8 cellular contexts compared by ENCODE assay signal in genomic region chr11:66316849-66317251, GRCh38. TPM values are rescaled to one million over a fixed set of nuclear protein-coding genes. Genes with fewer than 3 reads are reported as not detected.
A peak's percentile ranks its signal among the peaks of the same experiment; 100 is the strongest.
DNase-seq lines count a peak whose midpoint lies in the region; TF ChIP-seq lines count a peak whose summit lies in the region.

TSS of gene CD248 (minus strand) at chr11:66317044. CDS start at chr11:66317027, 17 bp downstream.

- no peaks in the 10 kb centered on the region for H3K27me3 ChIP-seq in BE2C
- no peaks in the 10 kb centered on the region for H3K27me3 ChIP-seq in Peyer's patch
- H3K27me3 ChIP-seq in fibroblast of lung (ENCODE audit: control insufficient read depth, insufficient read depth, low read length) = no peaks in the 10 kb centered on the region
- H3K27me3 ChIP-seq in neural progenitor cell = peaks cover 9% of the 10 kb centered on the region

- no peaks in the 10 kb centered on the region for H4K20me1 ChIP-seq in fibroblast of lung (ENCODE audit: control insufficient read depth, extremely low read depth, insufficient read depth, low read length)
- no peaks in the 10 kb centered on the region for H4K20me1 ChIP-seq in neural progenitor cell (ENCODE audit: low read depth)

- peaks cover 15% of the 10 kb centered on the region for H3K27me3 Mint-ChIP-seq in neural progenitor cell (ENCODE audit: insufficient read depth, low read depth)

- H3K36me3 ChIP-seq in BE2C = no peaks in the 10 kb centered on the region
- H3K36me3 ChIP-seq in Peyer's patch = no peaks in the 10 kb centered on the region
- H3K36me3 ChIP-seq in fibroblast of lung (ENCODE audit: control insufficient read depth, insufficient read depth, low read length) = peaks cover 7% of the 10 kb centered on the region
- H3K36me3 ChIP-seq in neural progenitor cell = no peaks in the 10 kb centered on the region

- peaks cover 12% of the 10 kb centered on the region for H3K9me3 Mint-ChIP-seq in neural progenitor cell

- H3K4me3 Mint-ChIP-seq in neural progenitor cell = peak within 1 kb of the TSS; percentile 76

- H3K4me1 ChIP-seq in BE2C (peaks cover 38% of the 10 kb centered on the region), Peyer's patch (peaks cover 4 to 49% (median 23%) of the 10 kb centered on the region in 4 donors), fibroblast of lung (ENCODE audit: control insufficient read depth, extremely low read depth, insufficient read depth, low read length) (peaks cover 19% of the 10 kb centered on the region), neural progenitor cell (peaks cover 28% of the 10 kb centered on the region)

- peak within 1 kb of the TSS; percentile 59 for H3K4me3 ChIP-seq in BE2C (ENCODE audit: low read depth, low read length)
- peak within 1 kb of the TSS; percentile 26 to 52 (median 34) for H3K4me3 ChIP-seq in Peyer's patch
- peak within 1 kb of the TSS; percentile 66 to 90 (median 82) for H3K4me3 ChIP-seq in fibroblast of lung (replicated peaks in 1 of 4; ENCODE audit: control extremely low read depth in 1 of 4, insufficient read depth in 1 of 4, low read depth in 3 of 4, low read length in 4 of 4)
- H3K4me3 ChIP-seq in neural progenitor cell = no peak within 1 kb of the TSS

- peaks cover 23% of the 10 kb centered on the region for H3F3A ChIP-seq in neural progenitor cell (ENCODE audit: low read depth)

- H3K27ac Mint-ChIP-seq in neural progenitor cell = peak within 1 kb of the TSS; percentile 97

- H3K9me3 ChIP-seq in BE2C = no peaks in the 10 kb centered on the region
- no peaks in the 10 kb centered on the region for H3K9me3 ChIP-seq in Peyer's patch
- H3K9me3 ChIP-seq in fibroblast of lung (ENCODE audit: control insufficient read depth, insufficient read depth, low read depth, low read length) = no peaks in the 10 kb centered on the region
- no peaks in the 10 kb centered on the region for H3K9me3 ChIP-seq in neural progenitor cell (ENCODE audit: low read depth)

- H3K79me2 ChIP-seq in fibroblast of lung (ENCODE audit: control insufficient read depth, insufficient read depth, low read length) (peaks cover 33% of the 10 kb centered on the region), neural progenitor cell (ENCODE audit: low read depth) (no peaks in the 10 kb centered on the region)

- H2AFZ ChIP-seq in fibroblast of lung (ENCODE audit: low read length) = no peak within 1 kb of the TSS
- peak within 1 kb of the TSS; percentile 45 for H2AFZ ChIP-seq in neural progenitor cell (replicated peaks)

- TF ChIP-seq POLR2A in Peyer's patch (IDR thresholded peaks at IDR 0.05) = no peak

- H3K4me1 Mint-ChIP-seq in neural progenitor cell = peaks cover 43% of the 10 kb centered on the region

- DNase-seq in BE2C = peak; percentile 90
- peak in 1 of 3 donors; percentile 60 for DNase-seq in Peyer's patch
- peak; percentile 66 to 89 for DNase-seq in fibroblast of lung (ENCODE audit: low read depth in 2 of 2)
- DNase-seq in neural progenitor cell (ENCODE audit: low spot score) = peak; percentile 68
- DNase-seq in HK-2 (ENCODE audit: unreplicated experiment) = no peak
- no peak for DNase-seq in kidney glomerular epithelial cell (lab: John Stamatoyannopoulos, UW)
- DNase-seq in kidney tubule cell (ENCODE audit: low spot score) = no peak
- DNase-seq in NCI-H1417 treated with DMSO at 0.1 percent for 48 hours (lab: John Stamatoyannopoulos, UW) = no peak

- peak within 1 kb of the TSS; percentile 99 for H3K4me2 ChIP-seq in fibroblast of lung (ENCODE audit: extremely low read depth, insufficient read depth, low read length)
- peak within 1 kb of the TSS; percentile 45 for H3K4me2 ChIP-seq in neural progenitor cell

- H3K36me3 Mint-ChIP-seq in neural progenitor cell = no peaks in the 10 kb centered on the region

- no peak for TF ChIP-seq CTCF in BE2C (IDR thresholded peaks at IDR 0.05; ENCODE audit: low read depth, low read length)
- no peak for TF ChIP-seq CTCF in Peyer's patch (IDR thresholded peaks at IDR 0.05)
- no peak for TF ChIP-seq CTCF in fibroblast of lung (conservative IDR thresholded peaks at IDR 0.05 in 1 of 2, IDR thresholded peaks at IDR 0.05 in 1 of 2; ENCODE audit: low read depth in 1 of 2, low read length in 2 of 2)
- no peak for TF ChIP-seq CTCF in neural progenitor cell (IDR thresholded peaks at IDR 0.05)

- H3K9ac ChIP-seq in fibroblast of lung (ENCODE audit: insufficient read depth, low read length) (peak within 1 kb of the TSS; percentile 85), neural progenitor cell (no peak within 1 kb of the TSS)

- H3K27ac ChIP-seq in Peyer's patch (peak within 1 kb of the TSS; percentile 73 to 91 (median 83)), fibroblast of lung (ENCODE audit: insufficient read depth, low read length) (peak within 1 kb of the TSS; percentile 97), neural progenitor cell (no peak within 1 kb of the TSS)

RNA-seq across cellular contexts. Expression of gene CD248, which starts in this region (rescaled TPM):
- polyA plus RNA-seq in BE2C (2012; ENCODE audit: insufficient read depth, insufficient read length, low read depth) = 93.0 TPM
- 10 to 100 TPM in 3 of 4 donors, 1 to 10 TPM in 1; 2.9 to 44.6 (median 12.0) TPM for total RNA-seq in Peyer's patch
- 52.6 and 95.6 TPM in 2 replicates for total RNA-seq in fibroblast of lung
- polyA plus RNA-seq in fibroblast of lung = 98.8 and 132 TPM in 2 replicates
- polyA plus RNA-seq in fibroblast of lung (2012) = 418 and 663 TPM in 2 replicates
- polyA minus RNA-seq in fibroblast of lung (ENCODE audit: low replicate concordance) = 333 and 643 TPM in 2 replicates
- total RNA-seq in neural progenitor cell (ENCODE audit: low replicate concordance) = 0.62 and 0.99 TPM in 2 replicates

Comparison
In these comparisons a context has a peak if more than half of its experiments do, and no peak if none do; other contexts are left out.
1. Peak in DNase-seq and H3K4me2 ChIP-seq in neural progenitor cell; RNA of the gene not detected or under 1 TPM.
2. DNase-seq: peak in BE2C (single experiment) and fibroblast of lung (2 of 2); none in HK-2 (single experiment), kidney glomerular epithelial cell (single experiment), kidney tubule cell (single experiment) and NCI-H1417 treated with DMSO at 0.1 percent for 48 hours (single experiment).